ENCODE assay signal across 8 cellular contexts in the genomic region with DNA sequence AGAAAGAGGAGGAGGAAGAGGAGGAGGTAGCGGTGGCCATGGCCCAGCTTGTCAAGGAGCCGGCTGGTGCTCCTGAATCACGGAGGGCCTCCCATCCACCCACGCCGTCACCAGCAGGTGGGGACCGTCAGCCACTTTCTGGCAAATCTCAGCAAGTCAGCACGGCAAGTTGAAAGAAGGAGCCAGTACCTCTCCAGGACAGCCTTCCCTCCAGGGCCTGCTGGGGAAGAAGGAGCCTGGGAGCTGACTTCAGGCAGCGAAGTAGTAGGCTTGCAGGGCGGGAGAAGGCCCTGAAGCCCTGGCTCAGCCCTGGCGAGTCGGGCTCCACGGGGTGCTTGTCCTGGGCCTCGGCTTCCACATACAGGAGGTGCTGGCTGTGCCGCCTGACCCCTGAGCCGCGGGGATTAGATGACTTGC.
DNase-seq lines count a peak whose midpoint lies in the region; ATAC-seq and TF ChIP-seq lines count a peak whose summit lies in the region.

No MANE protein-coding gene starts in this region.

- peak overlapping the region in 2 of 8 donors; percentile 20 to 26 for H3K4me3 Mint-ChIP-seq in CD4-positive, alpha-beta memory T cell
- no peak overlapping the region for H3K4me3 Mint-ChIP-seq in activated T-cell treated with anti-CD3 and anti-CD28 coated beads, Interleukin-2, amount 50 U/mL, for 24 hours
- no peak overlapping the region for H3K4me3 Mint-ChIP-seq in osteocyte (ENCODE audit: unreplicated experiment)

- H3K4me2 ChIP-seq in fibroblast of lung (ENCODE audit: extremely low read depth, insufficient read depth, low read length) = no peak overlapping the region

- no peaks in the 10 kb centered on the region for H3K36me3 ChIP-seq in CD4-positive, alpha-beta memory T cell (ENCODE audit: insufficient read depth, low read length)
- H3K36me3 ChIP-seq in fibroblast of lung (ENCODE audit: control insufficient read depth, insufficient read depth, low read length) = no peaks in the 10 kb centered on the region
- H3K36me3 ChIP-seq in upper lobe of right lung = no peaks in the 10 kb centered on the region

- H3K9ac ChIP-seq in fibroblast of lung (ENCODE audit: insufficient read depth, low read length) = no peak overlapping the region

- no peak overlapping the region for H3K4me3 ChIP-seq in CD4-positive, alpha-beta memory T cell (ENCODE audit: low read length in 2 of 2)
- H3K4me3 ChIP-seq in NB4 (ENCODE audit: low read depth, low read length) (no peak overlapping the region), fibroblast of lung (replicated peaks in 1 of 4; ENCODE audit: control extremely low read depth in 1 of 4, insufficient read depth in 1 of 4, low read depth in 3 of 4, low read length in 4 of 4) (no peak overlapping the region), upper lobe of right lung (no peak overlapping the region)

- no peak overlapping the region for H3K27ac ChIP-seq in CD4-positive, alpha-beta memory T cell (ENCODE audit: low read depth, low read length)
- H3K27ac ChIP-seq in fibroblast of lung (ENCODE audit: insufficient read depth, low read length) (no peak overlapping the region), upper lobe of right lung (no peak overlapping the region)

- peak overlapping the region in 4 of 7 donors; percentile 18 to 87 (median 38) for H3K27ac Mint-ChIP-seq in CD4-positive, alpha-beta memory T cell
- H3K27ac Mint-ChIP-seq in activated T-cell treated with anti-CD3 and anti-CD28 coated beads, Interleukin-2, amount 50 U/mL, for 24 hours = no peak overlapping the region
- no peak overlapping the region for H3K27ac Mint-ChIP-seq in osteocyte (ENCODE audit: unreplicated experiment)

- CTCF ChIA-PET in CD4-positive, alpha-beta memory T cell (lab: Charles Lee; ENCODE audit: partially characterized antibody) = interaction anchor here (0.7 to 4.9 kb wide), 32 partner anchors 9 to 399 kb away, joined by 3 to 224 read pairs (median 5); partner anchors contain the start of gene KLF13

- DNase-seq in CD4-positive, alpha-beta memory T cell = peak; percentile 70 to 73 (median 71)
- DNase-seq in NB4 (ENCODE audit: low read depth) = peak; percentile 52
- DNase-seq in activated T-cell treated with anti-CD3 and anti-CD28 coated beads, Interleukin-2, amount 50 U/mL, for 24 hours = peak; percentile 66
- DNase-seq in fibroblast of lung (ENCODE audit: low read depth in 2 of 2) = peak; percentile 31 to 62
- no peak for DNase-seq in osteocyte (ENCODE audit: extremely low spot score, unreplicated experiment)
- peak; percentile 92 for DNase-seq in upper lobe of right lung
- no peak for DNase-seq in NCI-H1930 (lab: John Stamatoyannopoulos, UW)

- peaks cover 9 to 30% (median 15%) of the 10 kb centered on the region in 4 donors for H3K4me1 Mint-ChIP-seq in CD4-positive, alpha-beta memory T cell
- peaks cover 24% of the 10 kb centered on the region for H3K4me1 Mint-ChIP-seq in activated T-cell treated with anti-CD3 and anti-CD28 coated beads, Interleukin-2, amount 50 U/mL, for 24 hours (ENCODE audit: low read depth)
- peaks cover 3% of the 10 kb centered on the region for H3K4me1 Mint-ChIP-seq in osteocyte (ENCODE audit: unreplicated experiment)

- H3K27me3 Mint-ChIP-seq in CD4-positive, alpha-beta memory T cell = no peaks in the 10 kb centered on the region
- no peaks in the 10 kb centered on the region for H3K27me3 Mint-ChIP-seq in activated T-cell treated with anti-CD3 and anti-CD28 coated beads, Interleukin-2, amount 50 U/mL, for 24 hours
- peaks cover 31% of the 10 kb centered on the region for H3K27me3 Mint-ChIP-seq in osteocyte (ENCODE audit: unreplicated experiment)

- TF ChIP-seq CTCF in NB4 (IDR thresholded peaks at IDR 0.05; ENCODE audit: low read depth, low read length) (no peak), fibroblast of lung (conservative IDR thresholded peaks at IDR 0.05 in 1 of 2, IDR thresholded peaks at IDR 0.05 in 1 of 2; ENCODE audit: low read depth in 1 of 2, low read length in 2 of 2) (peak; percentile 38 to 43), osteocyte (IDR thresholded peaks at IDR 0.05) (peak; percentile 63), upper lobe of right lung (IDR thresholded peaks at IDR 0.05) (peak; percentile 61)

- no peak overlapping the region for H2AFZ ChIP-seq in fibroblast of lung (ENCODE audit: low read length)

- no peak for TF ChIP-seq POLR2A in NB4 (IDR thresholded peaks at IDR 0.05; ENCODE audit: extremely low read depth, insufficient read length)

- POLR2A ChIA-PET in CD4-positive, alpha-beta memory T cell (lab: Charles Lee; ENCODE audit: partially characterized antibody) = interaction anchor here (0.5 to 3.2 kb wide), 11 partner anchors 8 to 288 kb away, joined by 3 to 19 read pairs (median 4); partner anchors contain the start of gene KLF13

- peaks cover 26% of the 10 kb centered on the region for H3K4me1 ChIP-seq in CD4-positive, alpha-beta memory T cell (ENCODE audit: insufficient read depth, low read length)
- H3K4me1 ChIP-seq in fibroblast of lung (ENCODE audit: control insufficient read depth, extremely low read depth, insufficient read depth, low read length) = no peaks in the 10 kb centered on the region
- no peaks in the 10 kb centered on the region for H3K4me1 ChIP-seq in upper lobe of right lung

- no peaks in the 10 kb centered on the region for H3K9me3 ChIP-seq in CD4-positive, alpha-beta memory T cell (ENCODE audit: control insufficient read depth in 1 of 2, low read length in 2 of 2)
- H3K9me3 ChIP-seq in fibroblast of lung (ENCODE audit: control insufficient read depth, insufficient read depth, low read depth, low read length) (no peaks in the 10 kb centered on the region), upper lobe of right lung (no peaks in the 10 kb centered on the region)

- ATAC-seq in upper lobe of right lung (peak; percentile 94), GM19328 (IDR thresholded peaks at IDR 0.05; ENCODE audit: unreplicated experiment) (no peak)

- intact Hi-C loops in CD4-positive, alpha-beta memory T cell (cut with micrococcal nuclease) = loop anchor here (1.0 to 5.0 kb wide), 3 partner anchors 127 to 290 kb away; partner anchors contain the start of gene KLF13
- intact Hi-C loops in upper lobe of right lung (cut with DNase I) = loop anchor here (5.0 kb wide), 1 partner anchor 287 kb away; no protein-coding TSS in a partner anchor

- H3K27me3 ChIP-seq in CD4-positive, alpha-beta memory T cell (ENCODE audit: insufficient read depth, low read length) = no peaks in the 10 kb centered on the region
- H3K27me3 ChIP-seq in fibroblast of lung (ENCODE audit: control insufficient read depth, insufficient read depth, low read length) (peaks cover 8% of the 10 kb centered on the region), upper lobe of right lung (no peaks in the 10 kb centered on the region)

- H3K79me2 ChIP-seq in fibroblast of lung (ENCODE audit: control insufficient read depth, insufficient read depth, low read length) = no peaks in the 10 kb centered on the region

- peaks cover 0 to 1% (median 0%) of the 10 kb centered on the region in 8 donors for H3K9me3 Mint-ChIP-seq in CD4-positive, alpha-beta memory T cell
- no peaks in the 10 kb centered on the region for H3K9me3 Mint-ChIP-seq in activated T-cell treated with anti-CD3 and anti-CD28 coated beads, Interleukin-2, amount 50 U/mL, for 24 hours
- H3K9me3 Mint-ChIP-seq in osteocyte (ENCODE audit: unreplicated experiment) = no peaks in the 10 kb centered on the region

- no peaks in the 10 kb centered on the region for H3K36me3 Mint-ChIP-seq in CD4-positive, alpha-beta memory T cell
- no peaks in the 10 kb centered on the region for H3K36me3 Mint-ChIP-seq in activated T-cell treated with anti-CD3 and anti-CD28 coated beads, Interleukin-2, amount 50 U/mL, for 24 hours (ENCODE audit: low read depth)
- no peaks in the 10 kb centered on the region for H3K36me3 Mint-ChIP-seq in osteocyte (ENCODE audit: unreplicated experiment)

- no peaks in the 10 kb centered on the region for H4K20me1 ChIP-seq in fibroblast of lung (ENCODE audit: control insufficient read depth, extremely low read depth, insufficient read depth, low read length)

Comparison
In these comparisons a context has a peak if more than half of its experiments do, and no peak if none do; other contexts are left out.
1. DNase-seq: peak in CD4-positive, alpha-beta memory T cell (5 of 5), NB4 (single experiment), activated T-cell treated with anti-CD3 and anti-CD28 coated beads, Interleukin-2, amount 50 U/mL, for 24 hours (single experiment), fibroblast of lung (2 of 2) and upper lobe of right lung (single experiment); none in osteocyte (single experiment) and NCI-H1930 (0 of 2).
2. H3K27ac Mint-ChIP-seq: peak in CD4-positive, alpha-beta memory T cell (4 of 7); none in activated T-cell treated with anti-CD3 and anti-CD28 coated beads, Interleukin-2, amount 50 U/mL, for 24 hours (single experiment) and osteocyte (single experiment).